Comparison of ENCODE assay signal across 25 cellular contexts in the genomic region with DNA sequence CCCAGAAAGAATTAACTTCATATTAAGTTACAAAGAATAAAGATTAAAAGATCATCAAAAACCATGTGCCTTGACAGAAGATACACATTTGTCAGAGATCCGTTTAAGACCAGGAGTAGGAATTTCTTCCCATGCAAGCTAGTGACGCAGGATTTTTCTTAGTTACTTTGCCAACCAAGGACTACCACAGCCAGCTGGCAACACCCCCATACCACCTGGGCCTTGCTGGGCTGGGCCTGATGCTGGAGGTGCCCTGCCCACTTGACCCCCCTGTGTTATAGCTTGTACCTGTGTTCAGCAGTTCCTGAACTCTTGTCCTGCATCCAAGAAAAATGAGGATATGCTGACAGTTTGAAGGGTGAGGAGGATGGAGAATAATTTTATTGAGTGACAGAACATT.
"Had no signal": no experiment of that assay in that cellular context is flagged by ENCODE, and none has a peak within 500 bp of the region (broad histone marks: within the 10 kb centered on the region; RNA-seq: fewer than 3 reads in every experiment).

No MANE protein-coding gene starts in this region.

- H3K4me3 ChIP-seq: colonic mucosa, esophagus squamous epithelium, gastrocnemius medialis, heart right ventricle, left lung, lower lobe of right lung had no signal

- H3K4me1 ChIP-seq: colonic mucosa, esophagus squamous epithelium, gastrocnemius medialis, heart right ventricle, left lung, lower lobe of right lung had no signal

- H3K9me3 ChIP-seq: colonic mucosa, esophagus squamous epithelium, gastrocnemius medialis, heart right ventricle, left lung, lower lobe of right lung had no signal

- H3K4me3 Mint-ChIP-seq: dendritic cell treated with granulocyte-macrophage colony-stimulating factor and Interleukin-4, amounts not matched to agents 40 ng/mL and 50 ng/mL, for 4 days; effector memory CD8-positive, alpha-beta T cell; endodermal cell had no signal

- H3K27ac ChIP-seq: colonic mucosa, esophagus squamous epithelium, gastrocnemius medialis, heart right ventricle, left lung, lower lobe of right lung had no signal

- ATAC-seq: effector memory CD8-positive, alpha-beta T cell; esophagus mucosa; gastrocnemius medialis; heart right ventricle; left lung; left ventricle myocardium superior; lower lobe of right lung had no signal

- H3K9me3 Mint-ChIP-seq: endodermal cell had no signal

- H3K36me3 ChIP-seq: colonic mucosa, esophagus squamous epithelium, gastrocnemius medialis, heart right ventricle, left lung, lower lobe of right lung had no signal

- DNase-seq: colonic mucosa; cortex of kidney; effector CD8-positive, alpha-beta T cell; effector memory CD8-positive, alpha-beta T cell; endodermal cell; erythroblast; esophagus squamous epithelium; foreskin fibroblast; foreskin melanocyte; gastrocnemius medialis; glutamatergic neuron; head of caudate nucleus; heart right ventricle; hippocampal formation; left cardiac atrium; left lung; left ventricle myocardium superior; lower lobe of right lung; mesenchymal stem cell; midbrain had no signal

- FAIRE-seq: endometrium, islet of Langerhans, keratinocyte had no signal

- H3K27me3 ChIP-seq: colonic mucosa, esophagus squamous epithelium, gastrocnemius medialis, heart right ventricle, left lung had no signal

- H3K4me1 Mint-ChIP-seq: endodermal cell had no signal

- H3K27me3 Mint-ChIP-seq: dendritic cell treated with granulocyte-macrophage colony-stimulating factor and Interleukin-4, amounts not matched to agents 40 ng/mL and 50 ng/mL, for 4 days; effector memory CD8-positive, alpha-beta T cell had no signal

- H3K27ac Mint-ChIP-seq: dendritic cell treated with granulocyte-macrophage colony-stimulating factor and Interleukin-4, amounts not matched to agents 40 ng/mL and 50 ng/mL, for 4 days; effector memory CD8-positive, alpha-beta T cell; endodermal cell had no signal
